9 cellular contexts compared by ENCODE assay signal in genomic region chr2:89781962-89782361, GRCh38.
"Had no signal": no experiment of that assay in that cellular context is flagged by ENCODE, and none has a peak within 500 bp of the region (broad histone marks: within the 10 kb centered on the region; RNA-seq: fewer than 3 reads in every experiment).

No MANE protein-coding gene starts in this region.

- H3K9ac ChIP-seq: GM23248 had no signal

- H3K27ac ChIP-seq: GM23248, HL-60 had no signal

- H3K36me3 ChIP-seq: HAP-1 had no signal

- DNase-seq: GM23248, GOT3, H7, HFFc6, KBM-7 had no signal

- H3K27ac Mint-ChIP-seq: HFFc6, IgD-negative memory B cell had no signal

- H3K4me1 ChIP-seq: HAP-1 had no signal

- ATAC-seq: HCT116 had no signal

- H2AFZ ChIP-seq: GM23248 had no signal

- H3K27me3 Mint-ChIP-seq: IgD-negative memory B cell had no signal

- H3K4me3 Mint-ChIP-seq: HFFc6, IgD-negative memory B cell had no signal

- H3K4me3 ChIP-seq: GM23248, HAP-1 had no signal
